8 cellular contexts compared by ENCODE assay signal in genomic region chr12:109020750-109021380, GRCh38. TPM values are rescaled to one million over a fixed set of nuclear protein-coding genes. Genes with fewer than 3 reads are reported as not detected.
A peak's percentile ranks its signal among the peaks of the same experiment; 100 is the strongest.
DNase-seq lines count a peak whose midpoint lies in the region; ATAC-seq and TF ChIP-seq lines count a peak whose summit lies in the region.

Gene SVOP, minus strand, starts transcription at chr12:109021068. Its CDS starts 200 bp downstream, at chr12:109020868.

- no peak for TF ChIP-seq CTCF in astrocyte of the spinal cord (IDR thresholded peaks at IDR 0.05; ENCODE audit: low read depth, low read length)

- in situ Hi-C loops in astrocyte of the spinal cord (cut with HindIII; ENCODE audit: low sequenced_read_pairs): no loop called here

- no peak within 1 kb of the TSS for H3K4me3 ChIP-seq in astrocyte of the spinal cord (ENCODE audit: low read depth, low read length)

- DNase-seq in Daoy (ENCODE audit: low read depth) (peak; percentile 84), NCI-H1048 (lab: John Stamatoyannopoulos, UW) (peak; percentile 26), SK-N-DZ (ENCODE audit: low spot score) (peak; percentile 87), astrocyte of the spinal cord (ENCODE audit: low read depth, low spot score) (peak; percentile 84), hippocampal formation (lab: John Stamatoyannopoulos, UW) (peak; percentile 66), renal cortical epithelial cell (ENCODE audit: low read depth) (peak; percentile 62)

- ATAC-seq in GM19467 (IDR thresholded peaks at IDR 0.05; ENCODE audit: unreplicated experiment) (no peak), HG03342 (IDR thresholded peaks at IDR 0.05; ENCODE audit: unreplicated experiment) (no peak)

RNA-seq across cellular contexts. Expression of gene SVOP, which starts in this region (rescaled TPM):
- total RNA-seq in Daoy (2014; rRNA removed; shearing (Covaris generic)): not detected in 2 replicates
- 2.5 and 2.6 TPM in 2 replicates for polyA plus RNA-seq in SK-N-DZ (2014; cell fraction: cytosol; rRNA removed)
- 0.62 and 0.67 TPM in 2 replicates for polyA plus RNA-seq in SK-N-DZ (2014; cell fraction: nucleus; rRNA removed)
- not detected in 2 replicates for total RNA-seq in renal cortical epithelial cell

Comparison
In these comparisons a context has a peak if more than half of its experiments do, and no peak if none do; other contexts are left out.
1. Peak in DNase-seq in Daoy; RNA of the gene not detected or under 1 TPM.
2. Peak in DNase-seq in renal cortical epithelial cell; RNA of the gene not detected or under 1 TPM.
3. DNase-seq: peak in every context shown above with its lines; median percentile 87 in SK-N-DZ; 84 in Daoy; 84 in astrocyte of the spinal cord; 66 in hippocampal formation; 62 in renal cortical epithelial cell; 26 in NCI-H1048.